23 cellular contexts compared by ENCODE assay signal in the genomic region with DNA sequence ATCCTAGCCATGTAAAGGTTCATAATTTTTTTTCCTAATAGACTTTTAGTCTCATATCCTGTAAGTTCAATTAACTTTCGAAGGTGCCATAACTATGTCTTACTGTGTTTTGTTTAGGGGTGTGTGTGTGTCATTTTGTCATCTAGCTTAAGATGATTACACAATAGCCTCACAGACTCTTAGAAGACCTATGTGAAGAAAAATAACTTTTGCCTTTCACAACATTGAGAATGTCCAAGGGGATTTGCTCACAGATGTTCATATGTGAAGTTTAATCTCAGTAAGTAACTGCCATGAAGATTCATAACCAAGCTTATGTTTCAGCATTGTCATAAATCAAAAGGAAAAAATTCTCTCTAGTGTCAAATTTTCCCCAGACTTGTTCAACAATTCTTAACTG.
DNase-seq lines count a peak whose midpoint lies in the region; ATAC-seq and TF ChIP-seq lines count a peak whose summit lies in the region.
"Had no signal": no experiment of that assay in that cellular context is flagged by ENCODE, and none has a peak within 500 bp of the region (broad histone marks: within the 10 kb centered on the region; RNA-seq: fewer than 3 reads in every experiment).

No MANE protein-coding gene starts in this region.

- H2AFZ ChIP-seq in neuronal stem cell (ENCODE audit: low read length): no peak overlapping the region
- H2AFZ ChIP-seq: GM23338, PC-9 had no signal

- H2BK5ac ChIP-seq in neuronal stem cell (ENCODE audit: low read length): no peak overlapping the region

- no CpG with 5 or more reads among the region's 1 CpG for WGBS in neuronal stem cell (ENCODE audit: extremely low coverage in 2 of 2, insufficient read length in 2 of 2, insufficient replicate concordance in 1 of 2), 2 donors

- no peak overlapping the region for H3K4ac ChIP-seq in neuronal stem cell (ENCODE audit: low read length)

- H2AK5ac ChIP-seq in neuronal stem cell (ENCODE audit: low read depth, low read length): no peak overlapping the region

- H3K18ac ChIP-seq in neuronal stem cell (ENCODE audit: low read length): no peak overlapping the region

- peak overlapping the region in 2 of 3 experiments; percentile 12 to 76 for H3K27ac Mint-ChIP-seq in nephron
- H3K27ac Mint-ChIP-seq: CD4-positive, alpha-beta T cell; GM23338; IgD-negative memory B cell had no signal

- H3K4me1 ChIP-seq in adipocyte (ENCODE audit: control insufficient read depth, insufficient read depth, low read length): peaks cover 3% of the 10 kb centered on the region
- H3K4me1 ChIP-seq in neuronal stem cell (ENCODE audit: control insufficient read depth in 2 of 2, insufficient read depth in 1 of 2, low read depth in 1 of 2, low read length in 2 of 2): peaks cover 0 to 4% of the 10 kb centered on the region in 2 donors
- H3K4me1 ChIP-seq: BLaER1, HAP-1, SJCRH30 had no signal

- H3K9me3 ChIP-seq in adipocyte (ENCODE audit: control insufficient read depth, low read length): peaks cover 6% of the 10 kb centered on the region
- H3K9me3 ChIP-seq in neuronal stem cell (replicated peaks in 1 of 2; ENCODE audit: control insufficient read depth in 2 of 2, insufficient read depth in 1 of 2, low read depth in 1 of 2, low read length in 2 of 2): no peaks in the 10 kb centered on the region
- H3K9me3 ChIP-seq: BLaER1, HAP-1, SJCRH30 had no signal

- DNase-seq in AG10803 (ENCODE audit: low read depth) (peak; percentile 18), adipocyte (ENCODE audit: low read depth) (peak; percentile 27), fibroblast of peridontal ligament (ENCODE audit: extremely low read depth) (peak; percentile 32), neuronal stem cell (ENCODE audit: low spot score) (no peak)
- DNase-seq in effector CD4-positive, alpha-beta T cell: no peak
- DNase-seq: CD4-positive, alpha-beta T cell; DMS53; NCI-H1092; NCI-H1417 treated with DMSO at 0.1 percent for 48 hours; NCI-H187; NCI-H2081 treated with DMSO at 0.1 percent for 48 hours; NCI-H446 treated with DMSO at 0.1 percent for 48 hours; NCI-H526 treated with DMSO at 0.1 percent for 48 hours; PC-9; SJCRH30 had no signal

- no peak for ATAC-seq in HG02798 (IDR thresholded peaks at IDR 0.05; ENCODE audit: poor library complexity, unreplicated experiment)
- ATAC-seq: GM23338, Right ventricle myocardium inferior, SK-N-SH treated with all-trans-retinoic acid at 6 μM for 48 hours had no signal

- H3K9ac ChIP-seq in adipocyte (ENCODE audit: low read length): no peak overlapping the region
- H3K9ac ChIP-seq in neuronal stem cell (ENCODE audit: low read depth, low read length, poor library complexity): no peak overlapping the region
- H3K9ac ChIP-seq: BLaER1 had no signal

- no peaks in the 10 kb centered on the region for H3K27me3 ChIP-seq in adipocyte (replicated peaks; ENCODE audit: control insufficient read depth, insufficient read depth, low read length)
- no peaks in the 10 kb centered on the region for H3K27me3 ChIP-seq in neuronal stem cell (ENCODE audit: control insufficient read depth in 3 of 3, insufficient read depth in 3 of 3, low read depth in 1 of 3, low read length in 3 of 3)
- H3K27me3 ChIP-seq: BLaER1 had no signal

- H4K91ac ChIP-seq in neuronal stem cell (ENCODE audit: low read depth, low read length, poor library complexity): no peak overlapping the region

- H4K8ac ChIP-seq in neuronal stem cell (ENCODE audit: low read depth, low read length): no peak overlapping the region

- H3K79me1 ChIP-seq in neuronal stem cell (ENCODE audit: low read depth, low read length): no peaks in the 10 kb centered on the region

- no peak overlapping the region for H3K4me3 Mint-ChIP-seq in nephron
- H3K4me3 Mint-ChIP-seq: CD4-positive, alpha-beta T cell; GM23338; IgD-negative memory B cell had no signal

- no peak overlapping the region for H2BK15ac ChIP-seq in neuronal stem cell (ENCODE audit: low read length)

- H3K4me3 ChIP-seq in AG10803 (ENCODE audit: low read length): no peak overlapping the region
- H3K4me3 ChIP-seq in adipocyte (ENCODE audit: low read length): no peak overlapping the region
- H3K4me3 ChIP-seq in neuronal stem cell (ENCODE audit: low read length in 2 of 2): no peak overlapping the region
- H3K4me3 ChIP-seq: BLaER1, GM23338, HAP-1, PC-9, SJCRH30 had no signal

- H3K23ac ChIP-seq in neuronal stem cell (ENCODE audit: low read depth, low read length, poor library complexity): no peak overlapping the region

- H2BK12ac ChIP-seq in neuronal stem cell (ENCODE audit: low read length): no peak overlapping the region

- peaks cover 18% of the 10 kb centered on the region for H3K4me1 Mint-ChIP-seq in nephron
- H3K4me1 Mint-ChIP-seq: IgD-negative memory B cell had no signal

- H3K27me3 Mint-ChIP-seq in nephron (ENCODE audit: low read depth): peaks cover 3% of the 10 kb centered on the region
- H3K27me3 Mint-ChIP-seq: CD4-positive, alpha-beta T cell; IgD-negative memory B cell had no signal

- H3K9me3 Mint-ChIP-seq in nephron: peaks cover 5% of the 10 kb centered on the region
- H3K9me3 Mint-ChIP-seq: GM23338 had no signal

- no peak overlapping the region for H3K4me2 ChIP-seq in neuronal stem cell (ENCODE audit: insufficient read depth, low read length, poor library complexity, severe bottlenecking)
- H3K4me2 ChIP-seq: BLaER1, GM23338, PC-9 had no signal

- H3K36me3 Mint-ChIP-seq in nephron (ENCODE audit: low read depth): no peaks in the 10 kb centered on the region
- H3K36me3 Mint-ChIP-seq: IgD-negative memory B cell had no signal

- H3K14ac ChIP-seq in neuronal stem cell (ENCODE audit: low read length): no peak overlapping the region

- H3K27ac ChIP-seq in neuronal stem cell (replicated peaks; ENCODE audit: low read length): no peak overlapping the region
- H3K27ac ChIP-seq: BLaER1, PC-9, SJCRH30 had no signal

- TF ChIP-seq CTCF in AG10803 (conservative IDR thresholded peaks at IDR 0.05; ENCODE audit: low read length) (no peak), nephron (IDR thresholded peaks at IDR 0.05; ENCODE audit: unreplicated experiment in 3 of 3) (no peak)

- no peak overlapping the region for H2BK120ac ChIP-seq in neuronal stem cell (ENCODE audit: low read depth, low read length)

- H3K36me3 ChIP-seq in adipocyte (ENCODE audit: control insufficient read depth, insufficient read depth, low read length, severe bottlenecking) (no peaks in the 10 kb centered on the region), neuronal stem cell (replicated peaks in 1 of 2; ENCODE audit: control insufficient read depth in 2 of 2, insufficient read depth in 2 of 2, low read length in 2 of 2) (no peaks in the 10 kb centered on the region)
- H3K36me3 ChIP-seq: BLaER1, HAP-1, SJCRH30 had no signal

Comparison
In these comparisons a context has a peak if more than half of its experiments do, and no peak if none do; other contexts are left out.
1. DNase-seq: peak in AG10803 (single experiment), adipocyte (single experiment) and fibroblast of peridontal ligament (single experiment); none in neuronal stem cell (single experiment) and effector CD4-positive, alpha-beta T cell (single experiment).